ENCODE assay signal across 8 cellular contexts in genomic region chr10:6200588-6201510, GRCh38. TPM values are rescaled to one million over a fixed set of nuclear protein-coding genes. Genes with fewer than 3 reads are reported as not detected.
DNase-seq lines count a peak whose midpoint lies in the region; ATAC-seq lines count a peak whose summit lies in the region.

No MANE protein-coding gene starts in this region.

- H3K27ac ChIP-seq in cingulate gyrus (ENCODE audit: low read depth, low read length) (peak overlapping the region; percentile 39), subcutaneous abdominal adipose tissue (ENCODE audit: low read depth, low read length) (peak overlapping the region; percentile 95)

- DNase-seq in A172 (ENCODE audit: low spot score) (peak; percentile 28), lung microvascular endothelial cell (ENCODE audit: low read depth in 2 of 2) (peak; percentile 39 to 45), KG1 (lab: John Stamatoyannopoulos, UW) (no peak)
- DNase-seq in T-helper 2 cell treated with Interferon-gamma antibody and Interleukin-4, amounts not matched to agents 5 μg/mL and 100 μg/mL, for 36 hours (ENCODE audit: low spot score), result peak; percentile 31

- peaks cover 33% of the 10 kb centered on the region for H3K4me1 Mint-ChIP-seq in T-helper 2 cell treated with Interferon-gamma antibody and Interleukin-4, amounts not matched to agents 5 μg/mL and 100 μg/mL, for 36 hours (ENCODE audit: low read depth)

- peak; percentile 1 for ATAC-seq in GM19023 (IDR thresholded peaks at IDR 0.05; ENCODE audit: unreplicated experiment)
- ATAC-seq in HG03025 (IDR thresholded peaks at IDR 0.05; ENCODE audit: low FRiP score, unreplicated experiment), result no peak

- H3K27me3 Mint-ChIP-seq in T-helper 2 cell treated with Interferon-gamma antibody and Interleukin-4, amounts not matched to agents 5 μg/mL and 100 μg/mL, for 36 hours (ENCODE audit: low read depth), result no peaks in the 10 kb centered on the region

- peaks cover 16% of the 10 kb centered on the region for H3K36me3 Mint-ChIP-seq in T-helper 2 cell treated with Interferon-gamma antibody and Interleukin-4, amounts not matched to agents 5 μg/mL and 100 μg/mL, for 36 hours (ENCODE audit: low read depth)

- peak overlapping the region; percentile 76 for H3K27ac Mint-ChIP-seq in T-helper 2 cell treated with Interferon-gamma antibody and Interleukin-4, amounts not matched to agents 5 μg/mL and 100 μg/mL, for 36 hours

- H3K36me3 ChIP-seq in subcutaneous abdominal adipose tissue (ENCODE audit: control insufficient read depth in 5 of 5, insufficient read depth in 5 of 5, low read length in 5 of 5), result peaks cover 0 to 4% (median 0%) of the 10 kb centered on the region in 5 donors

- H3K9me3 Mint-ChIP-seq in T-helper 2 cell treated with Interferon-gamma antibody and Interleukin-4, amounts not matched to agents 5 μg/mL and 100 μg/mL, for 36 hours, result no peaks in the 10 kb centered on the region

- H3K4me3 Mint-ChIP-seq in T-helper 2 cell treated with Interferon-gamma antibody and Interleukin-4, amounts not matched to agents 5 μg/mL and 100 μg/mL, for 36 hours, result peak overlapping the region; percentile 82

- no peaks in the 10 kb centered on the region for H3K27me3 ChIP-seq in subcutaneous abdominal adipose tissue (ENCODE audit: control insufficient read depth in 5 of 5, insufficient read depth in 4 of 5, low read length in 5 of 5)

- peak overlapping the region; percentile 64 to 95 (median 93) for H3K4me3 ChIP-seq in subcutaneous abdominal adipose tissue (ENCODE audit: low read depth in 1 of 5, low read length in 5 of 5)

- peak overlapping the region in 4 of 5 donors; percentile 29 to 64 (median 46) for H3K9ac ChIP-seq in subcutaneous abdominal adipose tissue (ENCODE audit: low read length in 5 of 5)

- no peaks in the 10 kb centered on the region for H3K9me3 ChIP-seq in subcutaneous abdominal adipose tissue (ENCODE audit: control insufficient read depth in 5 of 5, low read length in 5 of 5)

- peaks cover 9 to 79% (median 58%) of the 10 kb centered on the region in 5 donors for H3K4me1 ChIP-seq in subcutaneous abdominal adipose tissue (ENCODE audit: control insufficient read depth in 5 of 5, insufficient read depth in 5 of 5, low read length in 5 of 5)

RNA-seq across cellular contexts. Expression of gene PFKFB3, which starts 1.9 kb away (rescaled TPM):
- 12.2 and 16.5 TPM in 2 replicates for total RNA-seq in A172 (2014; rRNA removed; shearing (Covaris generic))
- total RNA-seq in lung microvascular endothelial cell, result 12.9 and 21.0 TPM in 2 replicates
